ENCODE assay signal across 27 cellular contexts in the genomic region with DNA sequence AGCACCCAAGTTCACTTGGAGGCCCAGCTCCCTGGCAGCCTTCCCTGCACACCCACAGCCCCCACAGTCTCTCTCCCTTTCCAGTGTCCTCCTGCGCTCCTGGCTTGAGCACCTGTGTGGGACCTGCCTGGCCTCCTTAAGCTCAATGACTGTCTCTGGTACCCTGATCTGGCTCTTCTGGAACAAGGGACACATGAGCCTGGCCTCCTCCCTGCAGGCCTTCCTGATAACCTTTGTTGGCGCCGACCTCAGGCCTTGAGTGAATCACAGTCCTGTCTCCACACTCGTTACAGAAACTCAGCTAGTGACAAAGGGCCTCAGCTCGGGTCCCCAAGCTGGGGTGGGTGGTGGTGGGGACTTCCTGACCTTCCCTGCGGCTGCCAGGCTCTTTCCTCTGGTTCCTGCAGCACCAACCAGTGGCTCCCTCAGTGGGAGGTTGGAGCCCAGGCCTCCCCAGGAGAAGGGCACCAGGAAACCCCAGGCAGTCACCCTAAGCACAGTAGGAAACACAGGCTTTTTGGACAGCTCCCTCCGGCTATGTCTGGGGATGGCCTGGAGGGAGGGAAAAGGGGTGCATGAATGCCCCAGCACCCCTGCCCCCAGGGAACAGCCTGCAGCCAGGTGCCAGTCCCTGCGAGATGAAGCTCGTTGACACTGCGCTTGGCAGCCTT.
A peak's percentile ranks its signal among the peaks of the same experiment; 100 is the strongest.
DNase-seq lines count a peak whose midpoint lies in the region; ATAC-seq and TF ChIP-seq lines count a peak whose summit lies in the region.
"Had no signal": no experiment of that assay in that cellular context is flagged by ENCODE, and none has a peak within 500 bp of the region (broad histone marks: within the 10 kb centered on the region; RNA-seq: fewer than 3 reads in every experiment).

No MANE protein-coding gene starts in this region.

- H3K36me3 ChIP-seq in vagina (no peaks in the 10 kb centered on the region), PC-9 (ENCODE audit: low read depth) (no peaks in the 10 kb centered on the region)
- H3K36me3 ChIP-seq: gastroesophageal sphincter, pancreas, thoracic aorta had no signal

- no peak for ATAC-seq in GM19351 (IDR thresholded peaks at IDR 0.05; ENCODE audit: unreplicated experiment)
- ATAC-seq: gastroesophageal sphincter; Panc1; stimulated activated naive B cell treated with anti-CD40 and anti-IgM and Interleukin-4, amounts not matched to agents 10 μg/mL and 1 μg/mL and 100 μg/mL, for 72 hours had no signal

- no CpG with 5 or more reads among the region's 10 CpGs for WGBS in H9 (ENCODE audit: extremely low coverage, insufficient read length, low lambda C conversion rate)

- peak overlapping the region; percentile 7 to 85 (median 37); a peak in 3 of 7 replicates for H3K27ac Mint-ChIP-seq in H9
- H3K27ac Mint-ChIP-seq: activated naive CD4-positive, alpha-beta T cell treated with anti-CD3 and anti-CD28 coated beads, Interleukin-2, amount 50 U/mL, for 24 hours; activated T-helper 2 cell treated with anti-CD3 and anti-CD28 coated beads, Interferon-gamma antibody, Interleukin-2, Interleukin-4, amounts not matched to agents 10 μg/mL and 5 μg/mL and 100 μg/mL, durations not matched to agents 14 hours and 24 hours and 36 hours; dendritic cell treated with granulocyte-macrophage colony-stimulating factor and Interleukin-4, amounts not matched to agents 40 ng/mL and 50 ng/mL, for 4 days; stimulated activated naive B cell treated with anti-CD40 and anti-IgM and Interleukin-4, amounts not matched to agents 10 μg/mL and 1 μg/mL and 100 μg/mL, for 72 hours had no signal

- TF ChIP-seq POLR2A in vagina (IDR thresholded peaks at IDR 0.05), result no peak

- H3K36me3 Mint-ChIP-seq in H9 (ENCODE audit: insufficient read depth in 1 of 3, low read depth in 3 of 3), result no peaks in the 10 kb centered on the region
- H3K36me3 Mint-ChIP-seq: activated naive CD4-positive, alpha-beta T cell treated with anti-CD3 and anti-CD28 coated beads, Interleukin-2, amount 50 U/mL, for 24 hours; stimulated activated naive B cell treated with anti-CD40 and anti-IgM and Interleukin-4, amounts not matched to agents 10 μg/mL and 1 μg/mL and 100 μg/mL, for 72 hours had no signal

- H3K56ac ChIP-seq in H9 (ENCODE audit: insufficient read length, low read depth, low read length), result no peak overlapping the region

- H4K20me1 ChIP-seq in H9 (ENCODE audit: control insufficient read depth, insufficient read depth, insufficient read length) (no peaks in the 10 kb centered on the region), PC-9 (ENCODE audit: insufficient read depth) (no peaks in the 10 kb centered on the region)

- H3K27ac ChIP-seq in H9 (ENCODE audit: insufficient read length, low read depth, low read length) (no peak overlapping the region), RWPE1 (peak overlapping the region; percentile 57), cingulate gyrus (ENCODE audit: low read depth, low read length) (peak overlapping the region; percentile 98), substantia nigra (ENCODE audit: low read depth, low read length, poor library complexity, severe bottlenecking) (peak overlapping the region; percentile 98), vagina (no peak overlapping the region), PC-9 (no peak overlapping the region)
- H3K27ac ChIP-seq: pancreas, thoracic aorta, VCaP had no signal

- H3K79me2 ChIP-seq in H9 (ENCODE audit: insufficient read depth, low read length), result no peaks in the 10 kb centered on the region
- H3K79me2 ChIP-seq in PC-9 (ENCODE audit: low read depth), result no peaks in the 10 kb centered on the region

- no peaks in the 10 kb centered on the region for H3K23me2 ChIP-seq in H9 (ENCODE audit: insufficient read length, low read depth, low read length, poor library complexity, severe bottlenecking)

- intact Hi-C loops in vagina (cut with DNase I), result no loop called here
- intact Hi-C loops in PC-9 (cut with micrococcal nuclease; ENCODE audit: unreplicated experiment), result no loop called here

- no peak overlapping the region for H2AK5ac ChIP-seq in H9 (ENCODE audit: insufficient read length, low read length)

- no peak overlapping the region for H2BK15ac ChIP-seq in H9 (ENCODE audit: low read depth, low read length)

- H4K8ac ChIP-seq in H9 (replicated peaks; ENCODE audit: insufficient read length, low read depth, low read length), result no peak overlapping the region

- H3K9me3 Mint-ChIP-seq in H9, result no peaks in the 10 kb centered on the region
- H3K9me3 Mint-ChIP-seq: activated naive CD4-positive, alpha-beta T cell treated with anti-CD3 and anti-CD28 coated beads, Interleukin-2, amount 50 U/mL, for 24 hours; activated T-helper 2 cell treated with anti-CD3 and anti-CD28 coated beads, Interferon-gamma antibody, Interleukin-2, Interleukin-4, amounts not matched to agents 10 μg/mL and 5 μg/mL and 100 μg/mL, durations not matched to agents 14 hours and 24 hours and 36 hours; dendritic cell treated with granulocyte-macrophage colony-stimulating factor and Interleukin-4, amounts not matched to agents 40 ng/mL and 50 ng/mL, for 4 days; nephron progenitor cell; stimulated activated naive B cell treated with anti-CD40 and anti-IgM and Interleukin-4, amounts not matched to agents 10 μg/mL and 1 μg/mL and 100 μg/mL, for 72 hours had no signal

- no peak overlapping the region for H2BK20ac ChIP-seq in H9 (ENCODE audit: low read depth, low read length, poor library complexity, severe bottlenecking)

- DNase-seq in H9 (no peak), RWPE1 (ENCODE audit: low spot score) (no peak), substantia nigra (lab: John Stamatoyannopoulos, UW) (no peak), vagina (ENCODE audit: extremely low spot score in 2 of 2) (no peak), PC-9 (no peak)
- DNase-seq: activated CD4-positive, alpha-beta T cell treated with anti-CD3 and anti-CD28 coated beads for 48 hours; activated T-cell treated with anti-CD3 and anti-CD28 coated beads for 4 hours; COR-L47; DMS53; NCI-H2107; NCI-H748 treated with DMSO at 0.1 percent for 48 hours; nephron progenitor cell; retina; SIG-M5; stimulated activated naive B cell treated with anti-CD40 and anti-IgM and Interleukin-4, amounts not matched to agents 10 μg/mL and 1 μg/mL and 100 μg/mL, for 72 hours; SW 1271; T1000 had no signal

- no peak overlapping the region for H3K14ac ChIP-seq in H9 (ENCODE audit: insufficient read depth, low read length)

- H3K79me1 ChIP-seq in H9 (ENCODE audit: insufficient read depth, low read depth, low read length, poor library complexity, severe bottlenecking), result no peaks in the 10 kb centered on the region

- no peak overlapping the region for H4K5ac ChIP-seq in H9 (ENCODE audit: insufficient read length, low read depth, low read length)

- no peak overlapping the region for H3K18ac ChIP-seq in H9 (ENCODE audit: insufficient read length, low read depth, low read length)

- no peak overlapping the region for H3K4me3 ChIP-seq in vagina
- no peak overlapping the region for H3K4me3 ChIP-seq in PC-9
- H3K4me3 ChIP-seq: gastroesophageal sphincter, pancreas, thoracic aorta had no signal

- H3K4me3 Mint-ChIP-seq in H9, result no peak overlapping the region; a peak in 1 of 5 replicates
- H3K4me3 Mint-ChIP-seq: activated naive CD4-positive, alpha-beta T cell treated with anti-CD3 and anti-CD28 coated beads, Interleukin-2, amount 50 U/mL, for 24 hours; dendritic cell treated with granulocyte-macrophage colony-stimulating factor and Interleukin-4, amounts not matched to agents 40 ng/mL and 50 ng/mL, for 4 days; nephron progenitor cell; stimulated activated naive B cell treated with anti-CD40 and anti-IgM and Interleukin-4, amounts not matched to agents 10 μg/mL and 1 μg/mL and 100 μg/mL, for 72 hours had no signal

- BruUV-seq in PC-9 (replicated peaks; lab: Mats Ljungman, UMichigan), result no TSS peak

- H2BK5ac ChIP-seq in H9 (ENCODE audit: insufficient read length, low read length), result no peak overlapping the region

- no peaks in the 10 kb centered on the region for H3K9me2 ChIP-seq in PC-9 (ENCODE audit: insufficient read depth)

- TF ChIP-seq CTCF in H9 (conservative IDR thresholded peaks at IDR 0.05) (no peak), RWPE1 (conservative IDR thresholded peaks at IDR 0.05; ENCODE audit: low read depth) (no peak), vagina (IDR thresholded peaks at IDR 0.05) (no peak), PC-9 (conservative IDR thresholded peaks at IDR 0.05) (no peak)

- no peaks in the 10 kb centered on the region for H3K27me3 ChIP-seq in H9 (ENCODE audit: insufficient read depth, low read length)
- no peaks in the 10 kb centered on the region for H3K27me3 ChIP-seq in vagina
- no peaks in the 10 kb centered on the region for H3K27me3 ChIP-seq in PC-9 (ENCODE audit: insufficient read depth, low read depth)
- H3K27me3 ChIP-seq: gastroesophageal sphincter, pancreas had no signal

- no peak overlapping the region for H3K23ac ChIP-seq in H9 (ENCODE audit: insufficient read length, low read depth, low read length)

- POLR2A ChIA-PET in RWPE1 (lab: Yijun Ruan, JAX; ENCODE audit: low non-redundant PET) (interaction anchor here (0.5 kb wide), 1 partner anchor 109 kb away, joined by 4 read pairs; no protein-coding TSS in a partner anchor), PC-9 (lab: Charles Lee; ENCODE audit: unreplicated experiment) (no interaction called here)

- H2AFZ ChIP-seq in H9 (ENCODE audit: low read length), result no peak overlapping the region
- H2AFZ ChIP-seq in PC-9, result no peak overlapping the region

- H3K4me2 ChIP-seq in H9 (ENCODE audit: insufficient read depth, insufficient read length, low read length), result no peak overlapping the region
- H3K4me2 ChIP-seq in PC-9, result no peak overlapping the region

- H3K4me1 ChIP-seq in H9 (ENCODE audit: insufficient read depth, low read length) (no peaks in the 10 kb centered on the region), vagina (peaks cover 2% of the 10 kb centered on the region), PC-9 (replicated peaks; ENCODE audit: insufficient read depth) (peaks cover 15% of the 10 kb centered on the region)
- H3K4me1 ChIP-seq: pancreas had no signal

- H3K4ac ChIP-seq in H9 (ENCODE audit: low read depth, low read length), result no peak overlapping the region

- H2BK120ac ChIP-seq in H9 (ENCODE audit: low read depth, low read length, poor library complexity, severe bottlenecking), result no peak overlapping the region

- H3K9me3 ChIP-seq in H9 (ENCODE audit: control insufficient read depth, low read depth, low read length), result no peaks in the 10 kb centered on the region
- H3K9me3 ChIP-seq in vagina, result no peaks in the 10 kb centered on the region
- no peaks in the 10 kb centered on the region for H3K9me3 ChIP-seq in PC-9 (ENCODE audit: insufficient read depth, low read depth)
- H3K9me3 ChIP-seq: gastroesophageal sphincter, pancreas, thoracic aorta had no signal

- CTCF ChIA-PET in RWPE1 (lab: Yijun Ruan, JAX) (interaction anchor here (1.7 kb wide), 1 partner anchor 18 kb away, joined by 4 read pairs; no protein-coding TSS in a partner anchor), PC-9 (lab: Charles Lee) (interaction anchor here (0.6 kb wide), 1 partner anchor 120 kb away, joined by 5 read pairs; no protein-coding TSS in a partner anchor)

- peaks cover 10% of the 10 kb centered on the region; the same call in 1 of the 2 replicates for H3F3A ChIP-seq in PC-9 (ENCODE audit: insufficient read depth, low read depth)

- no peak overlapping the region for H3T11ph ChIP-seq in H9 (ENCODE audit: low read length)

- H3K4me1 Mint-ChIP-seq in H9, result peaks cover under 1 to 2% of the 10 kb centered on the region in 2 experiments; a peak in 3 of 4 replicates
- H3K4me1 Mint-ChIP-seq: activated naive CD4-positive, alpha-beta T cell treated with anti-CD3 and anti-CD28 coated beads, Interleukin-2, amount 50 U/mL, for 24 hours; stimulated activated naive B cell treated with anti-CD40 and anti-IgM and Interleukin-4, amounts not matched to agents 10 μg/mL and 1 μg/mL and 100 μg/mL, for 72 hours had no signal

- H2BK12ac ChIP-seq in H9 (ENCODE audit: insufficient read length, low read depth, low read length), result no peak overlapping the region

- no peak overlapping the region for H3K9ac ChIP-seq in H9 (ENCODE audit: extremely low read depth, insufficient read length, low read length)

- H4K91ac ChIP-seq in H9 (ENCODE audit: insufficient read length, low read depth, low read length), result no peak overlapping the region

- no peaks in the 10 kb centered on the region for H3K27me3 Mint-ChIP-seq in H9 (ENCODE audit: low read depth)
- H3K27me3 Mint-ChIP-seq: activated naive CD4-positive, alpha-beta T cell treated with anti-CD3 and anti-CD28 coated beads, Interleukin-2, amount 50 U/mL, for 24 hours; stimulated activated naive B cell treated with anti-CD40 and anti-IgM and Interleukin-4, amounts not matched to agents 10 μg/mL and 1 μg/mL and 100 μg/mL, for 72 hours had no signal

Comparison
In these comparisons a context has a peak if more than half of its experiments do, and no peak if none do; other contexts are left out.
1. H3K27ac ChIP-seq: peak in RWPE1 (single experiment), cingulate gyrus (single experiment) and substantia nigra (single experiment); none in H9 (single experiment), vagina (single experiment) and PC-9 (single experiment).